Comparison of ENCODE assay signal across 8 cellular contexts in genomic region chr11:17388609-17389204, GRCh38. TPM values are rescaled to one million over a fixed set of nuclear protein-coding genes. Genes with fewer than 3 reads are reported as not detected.
A peak's percentile ranks its signal among the peaks of the same experiment; 100 is the strongest.
DNase-seq lines count a peak whose midpoint lies in the region; TF ChIP-seq lines count a peak whose summit lies in the region.

Gene KCNJ11, minus strand, starts transcription at chr11:17388659. Its CDS starts 568 bp downstream, at chr11:17388091.

- H3K9me3 ChIP-seq in mucosa of stomach (ENCODE audit: control insufficient read depth, low read length): no peaks in the 10 kb centered on the region

- DNase-seq in DMS 273 (lab: John Stamatoyannopoulos, UW; ENCODE audit: unreplicated experiment): peak; percentile 77
- DNase-seq in DMS 273 treated with DMSO at 0.1 percent for 48 hours (lab: John Stamatoyannopoulos, UW): no peak
- DNase-seq in HEK293T (ENCODE audit: extremely low spot score): peak; percentile 19
- DNase-seq in NCI-H748 treated with DMSO at 0.1 percent for 48 hours (lab: John Stamatoyannopoulos, UW): peak; percentile 18
- DNase-seq in dorsolateral prefrontal cortex: peak in 1 of 10 donors; percentile 25
- no peak for DNase-seq in medulla oblongata (ENCODE audit: extremely low spot score)
- no peak for DNase-seq in stimulated activated CD4-positive, alpha-beta T cell treated with anti-CD3 and anti-CD28 coated beads, Interleukin-4, amount 100 ng/mL, for 4 hours

- H3K4me1 ChIP-seq in mucosa of stomach (ENCODE audit: control insufficient read depth, insufficient read depth, low read length): no peaks in the 10 kb centered on the region

- POLR2A ChIA-PET in HEK293T (lab: Yijun Ruan, JAX): interaction anchor here (0.7 to 0.8 kb wide), 4 partner anchors 91 to 169 kb away, joined by 3 read pairs; partner anchors contain the start of gene NUCB2

- H3K27ac ChIP-seq in dorsolateral prefrontal cortex: peak within 1 kb of the TSS in 33 of 59 donors; percentile 6 to 79 (median 45)

- H3K27me3 ChIP-seq in dorsolateral prefrontal cortex: no peaks in the 10 kb centered on the region
- no peaks in the 10 kb centered on the region for H3K27me3 ChIP-seq in mucosa of stomach (ENCODE audit: control insufficient read depth, insufficient read depth, low read length)

- H3K4me3 ChIP-seq in dorsolateral prefrontal cortex (peak within 1 kb of the TSS; percentile 34 to 75 (median 59)), mucosa of stomach (ENCODE audit: low read length) (no peak within 1 kb of the TSS)

- H3K36me3 ChIP-seq in mucosa of stomach (ENCODE audit: control insufficient read depth, insufficient read depth, low read length): no peaks in the 10 kb centered on the region

- intact Hi-C loops in dorsolateral prefrontal cortex (cut with DNase I): loop anchor here (10.0 kb wide), 2 partner anchors 336 to 346 kb away; partner anchors contain the start of gene KCNC1 (in 1 of the 2)

- CTCF ChIA-PET in HEK293T (lab: Yijun Ruan, JAX): interaction anchor here (0.6 to 2.1 kb wide), 8 partner anchors 91 to 584 kb away, joined by 3 to 18 read pairs (median 4); no protein-coding TSS in a partner anchor

- TF ChIP-seq CTCF in dorsolateral prefrontal cortex (IDR thresholded peaks at IDR 0.05 in 54 of 56, conservative IDR thresholded peaks at IDR 0.05 in 2 of 56; ENCODE audit: low read depth in 1 of 56, partially characterized antibody in 56 of 56): no peak

- peak within 1 kb of the TSS; percentile 36 for H3K9ac ChIP-seq in mucosa of stomach (ENCODE audit: low read length)

TF ChIP-seq in HEK293T, 16 proteins besides CTCF, POLR2A, EP300 and RAD21:
- TF ChIP-seq HDGF (IDR thresholded peaks at IDR 0.05; ENCODE audit: borderline replicate concordance) (no peak), LEF1 (IDR thresholded peaks at IDR 0.05; ENCODE audit: borderline replicate concordance) (no peak), FOXA1 (IDR thresholded peaks at IDR 0.05) (no peak), BHLHE40 (IDR thresholded peaks at IDR 0.05; ENCODE audit: borderline replicate concordance) (no peak), TARDBP (IDR thresholded peaks at IDR 0.05) (no peak), SP1 (IDR thresholded peaks at IDR 0.05) (no peak), FOXK2 (IDR thresholded peaks at IDR 0.05) (no peak)
TF ChIP-seq in HEK293T: peak in this region for 0.

RNA-seq across cellular contexts. Expression of gene KCNJ11, which starts in this region (rescaled TPM):
- total RNA-seq in dorsolateral prefrontal cortex: 10 to 100 TPM in 119 of 120 experiments, 1 to 10 TPM in 1; 6.2 to 31.2 (median 19.8) TPM

Comparison
In these comparisons a context has a peak if more than half of its experiments do, and no peak if none do; other contexts are left out.
1. DNase-seq: peak in DMS 273 (single experiment), HEK293T (single experiment) and NCI-H748 treated with DMSO at 0.1 percent for 48 hours (single experiment); none in DMS 273 treated with DMSO at 0.1 percent for 48 hours (single experiment), medulla oblongata (single experiment) and stimulated activated CD4-positive, alpha-beta T cell treated with anti-CD3 and anti-CD28 coated beads, Interleukin-4, amount 100 ng/mL, for 4 hours (0 of 2).